In genomic region chr10:93464826-93465388, GRCh38 we compare ENCODE assay signal across 1 cellular context.
TF ChIP-seq lines count a peak whose summit lies in the region.

No MANE protein-coding gene starts in this region.

TF ChIP-seq in HepG2, 621 proteins besides CTCF, POLR2A, EP300 and RAD21 (continued from another document):
- TF ChIP-seq CERS6 (CRISPR knock-in tag; IDR thresholded peaks at IDR 0.05) (no peak), CC2D1A (CRISPR knock-in tag; IDR thresholded peaks at IDR 0.05) (no peak), ZNF768 (CRISPR knock-in tag; IDR thresholded peaks at IDR 0.05) (peak; percentile 20; the same call in 1 of the 2 replicates), ATF1 (CRISPR knock-in tag; IDR thresholded peaks at IDR 0.05) (no peak), CENPBD1 (CRISPR knock-in tag; IDR thresholded peaks at IDR 0.05; ENCODE audit: borderline replicate concordance, low read depth) (no peak)
